Comparison of ENCODE assay signal across 8 cellular contexts in the genomic region with DNA sequence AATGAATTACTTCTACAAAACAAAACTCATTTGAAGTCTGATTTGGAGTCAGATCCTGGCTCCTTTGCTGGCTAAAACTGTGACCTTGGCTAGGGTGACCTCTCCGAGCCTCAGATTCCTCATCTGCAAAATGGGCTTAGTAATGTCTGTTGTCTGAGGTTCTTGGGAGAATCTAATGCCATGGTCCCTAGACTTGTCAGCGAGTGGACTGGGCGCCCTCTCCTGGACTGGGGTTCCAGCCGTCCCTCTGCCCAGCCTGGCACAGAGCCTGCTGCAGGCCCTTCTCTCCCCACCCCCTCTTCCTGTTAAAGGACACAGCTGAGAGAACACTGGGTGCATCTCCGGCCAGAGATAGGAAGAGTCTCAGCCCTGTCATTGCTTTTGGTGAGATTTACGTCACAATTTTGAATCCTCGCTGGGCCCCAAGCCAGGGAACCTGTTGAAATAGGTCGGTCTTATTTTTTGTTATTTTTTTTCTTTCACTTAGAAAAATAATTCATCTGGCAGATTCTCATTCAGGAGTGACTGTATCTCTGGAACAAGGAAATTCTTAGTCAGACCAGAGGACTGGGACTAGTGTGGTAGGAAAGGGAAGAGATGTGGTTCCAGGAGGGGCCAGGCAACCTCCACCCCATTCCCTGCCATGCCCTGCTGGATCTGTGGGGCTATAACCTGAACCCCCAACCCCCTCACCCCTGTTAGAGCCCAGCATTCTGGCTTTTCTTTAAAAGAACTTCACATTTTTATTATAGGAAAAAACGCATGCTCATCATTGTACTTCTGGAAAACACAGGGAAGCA. TPM values are rescaled to one million over a fixed set of nuclear protein-coding genes. Genes with fewer than 3 reads are reported as not detected.
DNase-seq lines count a peak whose midpoint lies in the region; ATAC-seq, FAIRE-seq and TF ChIP-seq lines count a peak whose summit lies in the region.

No MANE protein-coding gene starts in this region.

- TF ChIP-seq CTCF in DOHH2 (IDR thresholded peaks at IDR 0.05; ENCODE audit: low read depth, low read length, poor library complexity, severe bottlenecking) (peak; percentile 18), SU-DHL-6 (IDR thresholded peaks at IDR 0.05; ENCODE audit: insufficient read depth, low read length, poor library complexity, severe bottlenecking) (peak; percentile 11), pancreas (IDR thresholded peaks at IDR 0.05) (no peak), nephron progenitor cell (IDR thresholded peaks at IDR 0.05) (no peak)

- H3K9me3 Mint-ChIP-seq in nephron progenitor cell = no peaks in the 10 kb centered on the region

- H3K36me3 Mint-ChIP-seq in nephron progenitor cell (ENCODE audit: low read depth) = peaks cover 17% of the 10 kb centered on the region

- H3K27ac Mint-ChIP-seq in nephron progenitor cell = no peak overlapping the region

- H3K9me3 ChIP-seq in DOHH2 (ENCODE audit: control insufficient read depth, insufficient read depth, low read length) = no peaks in the 10 kb centered on the region
- no peaks in the 10 kb centered on the region for H3K9me3 ChIP-seq in SU-DHL-6 (ENCODE audit: insufficient read depth, low read length)
- no peaks in the 10 kb centered on the region for H3K9me3 ChIP-seq in pancreas

- H3K4me1 Mint-ChIP-seq in nephron progenitor cell = peaks cover 47% of the 10 kb centered on the region

- no peak overlapping the region for H2AFZ ChIP-seq in SU-DHL-6 (ENCODE audit: low read depth, low read length, severe bottlenecking)

- intact Hi-C loops in pancreas (cut with DNase I) = no loop called here

- no peak overlapping the region for H3K4me3 ChIP-seq in DOHH2 (ENCODE audit: low read length)
- H3K4me3 ChIP-seq in SU-DHL-6 (ENCODE audit: insufficient read depth, low read length, poor library complexity, severe bottlenecking) = no peak overlapping the region
- H3K4me3 ChIP-seq in pancreas = no peak overlapping the region

- no peak overlapping the region for H3K9ac ChIP-seq in SU-DHL-6 (ENCODE audit: low read length)

- H3K4me3 Mint-ChIP-seq in nephron progenitor cell = no peak overlapping the region

- H3K9me2 ChIP-seq in DOHH2 (replicated peaks; ENCODE audit: control insufficient read depth, low read length) (no peaks in the 10 kb centered on the region), SU-DHL-6 (replicated peaks; ENCODE audit: insufficient read depth, low read length) (no peaks in the 10 kb centered on the region)

- H3K36me3 ChIP-seq in DOHH2 (ENCODE audit: control insufficient read depth, low read length) (peaks cover 14% of the 10 kb centered on the region; the same call in 1 of the 2 replicates), SU-DHL-6 (ENCODE audit: low read length) (no peaks in the 10 kb centered on the region), pancreas (peaks cover 0 to 29% (median 0%) of the 10 kb centered on the region in 3 donors)

- H3F3A ChIP-seq in DOHH2 (ENCODE audit: control insufficient read depth, insufficient read depth) (no peaks in the 10 kb centered on the region), SU-DHL-6 (ENCODE audit: insufficient read depth) (no peaks in the 10 kb centered on the region)

- H4K20me1 ChIP-seq in DOHH2 (ENCODE audit: control insufficient read depth, insufficient read depth, low read depth, low read length) (no peaks in the 10 kb centered on the region), SU-DHL-6 (ENCODE audit: low read depth, low read length) (no peaks in the 10 kb centered on the region)

- DNase-seq in fibroblast of peridontal ligament (ENCODE audit: extremely low read depth) = peak; percentile 73
- DNase-seq in pancreas = peak in 3 of 6 donors; percentile 37 to 52 (median 40)
- no peak for DNase-seq in dedifferentiated amniotic fluid mesenchymal stem cell (ENCODE audit: extremely low spot score)
- DNase-seq in nephron progenitor cell = no peak

- H3K27me3 Mint-ChIP-seq in nephron progenitor cell (ENCODE audit: low read depth, poor library complexity) = peaks cover 7% of the 10 kb centered on the region

- no peak for FAIRE-seq in pancreas (lab: Jason Lieb, UNC)

- ATAC-seq in GM21786 (IDR thresholded peaks at IDR 0.05; ENCODE audit: unreplicated experiment) = peak; percentile 55
- ATAC-seq in pancreas = peak in 3 of 4 donors; percentile 54 to 70 (median 60)
- no peak for ATAC-seq in HG02623 (IDR thresholded peaks at IDR 0.05; ENCODE audit: unreplicated experiment)

- H3K79me2 ChIP-seq in DOHH2 (ENCODE audit: control insufficient read depth, low read length) = no peaks in the 10 kb centered on the region
- H3K79me2 ChIP-seq in SU-DHL-6 (ENCODE audit: insufficient read depth, low read length) = no peaks in the 10 kb centered on the region

- H3K4me1 ChIP-seq in DOHH2 (ENCODE audit: control insufficient read depth, low read length) (peaks cover 9% of the 10 kb centered on the region), pancreas (peaks cover 0 to under 1% (median 0%) of the 10 kb centered on the region in 3 donors)

- H3K27ac ChIP-seq in DOHH2 (ENCODE audit: low read depth, low read length) = no peak overlapping the region
- no peak overlapping the region for H3K27ac ChIP-seq in SU-DHL-6 (ENCODE audit: low read depth, low read length)
- no peak overlapping the region for H3K27ac ChIP-seq in pancreas

- 74 to 77% methylated on average over 9 of the region's 9 CpGs for WGBS in pancreas, 2 donors

- H3K27me3 ChIP-seq in DOHH2 (ENCODE audit: control insufficient read depth, low read length) = no peaks in the 10 kb centered on the region
- H3K27me3 ChIP-seq in SU-DHL-6 (ENCODE audit: low read length) = no peaks in the 10 kb centered on the region
- no peaks in the 10 kb centered on the region for H3K27me3 ChIP-seq in pancreas

- H3K4me2 ChIP-seq in DOHH2 (ENCODE audit: low read length) (peak overlapping the region; percentile 24; the same call in 1 of the 2 replicates), SU-DHL-6 (ENCODE audit: low read depth, low read length, poor library complexity, severe bottlenecking) (no peak overlapping the region)

RNA-seq across cellular contexts. Expression of a gene that starts 48.2 kb away (rescaled TPM):
- total RNA-seq in pancreas = 10 to 100 TPM in 3 of 6 donors, 1 to 10 TPM in 3; 6.2 to 13.7 (median 10.1) TPM
- polyA plus RNA-seq in pancreas = 10 to 100 TPM; 19.3 to 29.5 TPM

Comparison
In these comparisons a context has a peak if more than half of its experiments do, and no peak if none do; other contexts are left out.
1. CTCF ChIP-seq: peak in DOHH2 (single experiment) and SU-DHL-6 (single experiment); none in pancreas (0 of 4) and nephron progenitor cell (single experiment).